ENCODE assay signal across 1 cellular context in genomic region chr14:68251766-68252100, GRCh38.
TF ChIP-seq lines count a peak whose summit lies in the region.

No MANE protein-coding gene starts in this region.

TF ChIP-seq in GM23338, 12 proteins besides CTCF, POLR2A, EP300 and RAD21 (continued from another document):
- TF ChIP-seq ETS1 (IDR thresholded peaks at IDR 0.05) (no peak), CREB1 (CRISPR knock-in tag; IDR thresholded peaks at IDR 0.05; ENCODE audit: low read depth) (no peak), ZNF331 (CRISPR knock-in tag; IDR thresholded peaks at IDR 0.05; ENCODE audit: low read depth) (no peak), POLR2AphosphoS5 (IDR thresholded peaks at IDR 0.05; ENCODE audit: low read depth) (no peak), NANOG (IDR thresholded peaks at IDR 0.05; ENCODE audit: borderline replicate concordance) (no peak), EZH2 (IDR thresholded peaks at IDR 0.05; ENCODE audit: low read depth, unreplicated experiment) (no peak), STAT1 (IDR thresholded peaks at IDR 0.05; ENCODE audit: unreplicated experiment) (no peak)
TF ChIP-seq in GM23338: peak in this region for 0.
